ENCODE assay signal across 8 cellular contexts in genomic region chr6:170289971-170290305, GRCh38. TPM values are rescaled to one million over a fixed set of nuclear protein-coding genes. Genes with fewer than 3 reads are reported as not detected.
A peak's percentile ranks its signal among the peaks of the same experiment; 100 is the strongest.
DNase-seq lines count a peak whose midpoint lies in the region; ATAC-seq, FAIRE-seq and TF ChIP-seq lines count a peak whose summit lies in the region.

No MANE protein-coding gene starts in this region.

- peaks cover 96% of the 10 kb centered on the region for H3K27me3 Mint-ChIP-seq in Calu3 (ENCODE audit: unreplicated experiment)

- H3K4me3 ChIP-seq in Peyer's patch (peak overlapping the region; percentile 49 to 78 (median 64)), esophagus squamous epithelium (peak overlapping the region; percentile 63 to 79 (median 72)), pancreas (peak overlapping the region; percentile 44 to 80 (median 76))

- TF ChIP-seq CTCF in Calu3 (IDR thresholded peaks at IDR 0.05; ENCODE audit: unreplicated experiment) (no peak), Peyer's patch (IDR thresholded peaks at IDR 0.05) (no peak), esophagus squamous epithelium (IDR thresholded peaks at IDR 0.05) (no peak), pancreas (IDR thresholded peaks at IDR 0.05) (no peak)

- CTCF ChIA-PET in Calu3 (lab: Charles Lee) = no interaction called here

- H3K27ac Mint-ChIP-seq in Calu3 (ENCODE audit: unreplicated experiment) = no peak overlapping the region

- H3K27me3 ChIP-seq in Peyer's patch = peaks cover 0 to 25% of the 10 kb centered on the region in 2 donors
- peaks cover 0 to 89% (median 6%) of the 10 kb centered on the region in 4 donors for H3K27me3 ChIP-seq in esophagus squamous epithelium
- H3K27me3 ChIP-seq in pancreas = no peaks in the 10 kb centered on the region

- peaks cover 0 to 50% (median 18%) of the 10 kb centered on the region in 4 donors for H3K4me1 ChIP-seq in Peyer's patch
- H3K4me1 ChIP-seq in esophagus squamous epithelium = peaks cover 35 to 95% (median 61%) of the 10 kb centered on the region in 3 donors
- peaks cover 9 to 29% (median 17%) of the 10 kb centered on the region in 3 donors for H3K4me1 ChIP-seq in pancreas

- WGBS in esophagus squamous epithelium, 2 donors = 0% methylated on average over 10 of the region's 41 CpGs; no CpG with 5 or more reads in 1 of the 2 donors
- 0 to 1% methylated on average over 31 to 41 of the region's 41 CpGs for WGBS in pancreas, 2 donors

- peaks cover 11% of the 10 kb centered on the region for H3K36me3 Mint-ChIP-seq in Calu3 (ENCODE audit: insufficient read depth, unreplicated experiment)

- ATAC-seq in pancreas (peak; percentile 5 to 35 (median 16)), sciatic nerve (no peak)

- H3K4me1 Mint-ChIP-seq in Calu3 (ENCODE audit: low read depth, unreplicated experiment) = peaks cover 17% of the 10 kb centered on the region

- no peaks in the 10 kb centered on the region for H3K9me3 ChIP-seq in Peyer's patch
- no peaks in the 10 kb centered on the region for H3K9me3 ChIP-seq in esophagus squamous epithelium
- no peaks in the 10 kb centered on the region for H3K9me3 ChIP-seq in pancreas

- DNase-seq in Calu3 = no peak
- DNase-seq in Peyer's patch = peak in 1 of 3 donors; percentile 46
- DNase-seq in esophagus squamous epithelium (lab: John Stamatoyannopoulos, UW) = no peak
- peak in 3 of 6 donors; percentile 51 to 86 (median 78) for DNase-seq in pancreas
- no peak for DNase-seq in NCI-H2081 (lab: John Stamatoyannopoulos, UW)
- no peak for DNase-seq in sciatic nerve (ENCODE audit: low spot score)
- no peak for DNase-seq in KBM-7
- no peak for DNase-seq in NCI-H1930 (lab: John Stamatoyannopoulos, UW)

- H3K4me3 Mint-ChIP-seq in Calu3 (ENCODE audit: low read depth, unreplicated experiment) = peak overlapping the region; percentile 72

- H3K27ac ChIP-seq in Peyer's patch (peak overlapping the region; percentile 44 to 90 (median 79)), esophagus squamous epithelium (peak overlapping the region; percentile 76 to 93 (median 86)), pancreas (peak overlapping the region; percentile 18 to 56 (median 34))

- TF ChIP-seq POLR2A in Peyer's patch (IDR thresholded peaks at IDR 0.05) (no peak), esophagus squamous epithelium (IDR thresholded peaks at IDR 0.05) (no peak)

- H3K36me3 ChIP-seq in Peyer's patch = peaks cover 0 to 12% (median 0%) of the 10 kb centered on the region in 3 donors
- peaks cover 0 to 26% (median 0%) of the 10 kb centered on the region in 3 donors for H3K36me3 ChIP-seq in esophagus squamous epithelium
- H3K36me3 ChIP-seq in pancreas = peaks cover 0 to 7% (median 0%) of the 10 kb centered on the region in 3 donors

- FAIRE-seq in pancreas (lab: Jason Lieb, UNC) = no peak

- in situ Hi-C loops in KBM-7 (cut with MboI; ENCODE audit: low pct_unique_long_range_greater_than_20kb, low sequenced_read_pairs) = loop anchor here (10.0 kb wide), 1 partner anchor 125 kb away; no protein-coding TSS in a partner anchor

- intact Hi-C loops in Calu3 (cut with micrococcal nuclease; ENCODE audit: unreplicated experiment) = loop anchor here (5.0 to 10.0 kb wide), 2 partner anchors 235 to 458 kb away; no protein-coding TSS in a partner anchor
- intact Hi-C loops in esophagus squamous epithelium (cut with DNase I) = no loop called here
- intact Hi-C loops in pancreas (cut with DNase I) = loop anchor here in 1 of 3 donors (10.0 kb wide), 3 partner anchors 105 to 455 kb away; no protein-coding TSS in a partner anchor
- intact Hi-C loops in sciatic nerve (cut with DNase I) = no loop called here

- no peaks in the 10 kb centered on the region for H3K9me3 Mint-ChIP-seq in Calu3 (ENCODE audit: low read depth, unreplicated experiment)

- BruUV-seq in Calu3 (replicated peaks; lab: Mats Ljungman, UMichigan) = no TSS peak

RNA-seq across cellular contexts. Expression of gene DLL1, which starts 0.9 kb away (rescaled TPM):
- total RNA-seq in Calu3 (2022) (0.12 and 0.14 TPM in 2 replicates), Peyer's patch (10 to 100 TPM; 16.3 to 89.1 (median 32.3) TPM), esophagus squamous epithelium (10 to 100 TPM in 3 of 4 donors, 1 to 10 TPM in 1; 8.3 to 37.6 (median 15.1) TPM), pancreas (10 to 100 TPM; 10.8 to 19.6 (median 13.3) TPM), sciatic nerve (15.4 TPM)
- 10 to 100 TPM; 16.4 to 21.6 TPM for polyA plus RNA-seq in pancreas

RNA-seq across cellular contexts. Expression of gene FAM120B, which starts 16.6 kb away (rescaled TPM):
- total RNA-seq in Calu3 (2022) = 13.2 and 13.9 TPM in 2 replicates
- 10 to 100 TPM; 22.1 to 50.3 (median 38.1) TPM for total RNA-seq in Peyer's patch
- total RNA-seq in esophagus squamous epithelium = 10 to 100 TPM in 3 of 4 donors, 1 to 10 TPM in 1; 8.4 to 25.6 (median 12.9) TPM
- 10 to 100 TPM; 10.4 to 18.7 (median 13.3) TPM for total RNA-seq in pancreas
- 1 to 10 TPM; 5.6 to 9.0 TPM for polyA plus RNA-seq in pancreas
- total RNA-seq in sciatic nerve = 36.5 TPM

Comparison
In these comparisons a context has a peak if more than half of its experiments do, and no peak if none do; other contexts are left out.
1. H3K27ac ChIP-seq: peak in every context shown above with its lines; median percentile 86 in esophagus squamous epithelium; 79 in Peyer's patch; 34 in pancreas.